In the genomic region with DNA sequence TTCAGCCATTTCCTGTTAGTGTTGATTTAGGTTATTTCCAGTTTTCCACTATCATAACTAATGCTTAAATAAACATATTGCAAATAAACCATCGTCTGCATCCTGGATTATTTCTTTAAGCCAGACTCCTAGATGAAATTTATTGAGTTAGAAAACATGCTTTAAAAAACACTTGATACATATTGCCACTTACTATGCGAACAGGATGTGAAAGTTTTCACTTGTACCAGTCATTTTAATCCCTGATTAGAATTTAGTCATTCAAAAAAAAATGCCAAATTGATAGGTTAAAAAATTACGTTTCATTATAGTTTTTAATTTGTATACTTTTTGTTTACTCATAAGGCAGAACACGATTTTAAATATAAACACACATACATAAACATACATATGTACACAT, we compare ENCODE assay signal across 17 cellular contexts.
DNase-seq lines count a peak whose midpoint lies in the region; ATAC-seq, FAIRE-seq and TF ChIP-seq lines count a peak whose summit lies in the region.
"Had no signal": no experiment of that assay in that cellular context is flagged by ENCODE, and none has a peak within 500 bp of the region (broad histone marks: within the 10 kb centered on the region; RNA-seq: fewer than 3 reads in every experiment).

No MANE protein-coding gene starts in this region.

- H3K4me1 ChIP-seq in OCI-LY3 (ENCODE audit: low read length): peaks cover 46% of the 10 kb centered on the region
- peaks cover 0 to 4% (median 0%) of the 10 kb centered on the region in 4 donors for H3K4me1 ChIP-seq in sigmoid colon
- H3K4me1 ChIP-seq: Caco-2 had no signal

- no peaks in the 10 kb centered on the region for H3K79me2 ChIP-seq in OCI-LY3 (ENCODE audit: low read length)

- H3K4me2 ChIP-seq in OCI-LY3 (ENCODE audit: low read length): peak overlapping the region; percentile 52
- H3K4me2 ChIP-seq: A549 had no signal

- peak overlapping the region; percentile 33 for H3K4me3 ChIP-seq in OCI-LY3 (ENCODE audit: low read length)
- H3K4me3 ChIP-seq in sigmoid colon: no peak overlapping the region
- H3K4me3 ChIP-seq: A549, GM23248 had no signal

- H3K4me3 Mint-ChIP-seq in dendritic cell treated with granulocyte-macrophage colony-stimulating factor and Interleukin-4, amounts not matched to agents 40 ng/mL and 50 ng/mL, for 4 days: no peak overlapping the region
- H3K4me3 Mint-ChIP-seq: CD8-positive, alpha-beta T cell had no signal

- H3K27ac Mint-ChIP-seq in dendritic cell treated with granulocyte-macrophage colony-stimulating factor and Interleukin-4, amounts not matched to agents 40 ng/mL and 50 ng/mL, for 4 days: peak overlapping the region; percentile 98
- H3K27ac Mint-ChIP-seq: CD8-positive, alpha-beta T cell had no signal

- intact Hi-C loops in dendritic cell treated with granulocyte-macrophage colony-stimulating factor and Interleukin-4, amounts not matched to agents 40 ng/mL and 50 ng/mL, for 4 days (cut with micrococcal nuclease): loop anchor here (2.0 to 10.0 kb wide), 3 partner anchors 111 to 411 kb away; a partner anchor contains a TSS
- intact Hi-C loops in sigmoid colon (cut with DNase I): no loop called here
- intact Hi-C loops in left cardiac atrium (cut with DNase I): no loop called here

- no peak for TF ChIP-seq POLR2A in GM12891 (IDR thresholded peaks at IDR 0.05; ENCODE audit: low read depth, low read length)
- TF ChIP-seq POLR2A in sigmoid colon (IDR thresholded peaks at IDR 0.05): no peak

- peaks cover under 1% of the 10 kb centered on the region for H3K9me3 Mint-ChIP-seq in dendritic cell treated with granulocyte-macrophage colony-stimulating factor and Interleukin-4, amounts not matched to agents 40 ng/mL and 50 ng/mL, for 4 days
- H3K9me3 Mint-ChIP-seq: CD8-positive, alpha-beta T cell had no signal

- 63 to 66% methylated on average over 4 of the region's 4 CpGs for WGBS in sigmoid colon, 2 donors

- H3K36me3 Mint-ChIP-seq in dendritic cell treated with granulocyte-macrophage colony-stimulating factor and Interleukin-4, amounts not matched to agents 40 ng/mL and 50 ng/mL, for 4 days (ENCODE audit: low read depth): no peaks in the 10 kb centered on the region
- H3K36me3 Mint-ChIP-seq: CD8-positive, alpha-beta T cell had no signal

- no peak overlapping the region for H3K9ac ChIP-seq in OCI-LY3 (ENCODE audit: low read length)
- H3K9ac ChIP-seq: GM23248 had no signal

- H3K9me3 ChIP-seq in OCI-LY3 (ENCODE audit: insufficient read depth, low read length) (no peaks in the 10 kb centered on the region), sigmoid colon (no peaks in the 10 kb centered on the region)
- H3K9me3 ChIP-seq: A549, BE2C, Caco-2 had no signal

- no peaks in the 10 kb centered on the region for H4K20me1 ChIP-seq in OCI-LY3 (ENCODE audit: insufficient read depth, low read length)

- no peak overlapping the region for H2AFZ ChIP-seq in OCI-LY3 (ENCODE audit: low read depth, low read length)
- H2AFZ ChIP-seq: GM23248 had no signal

- FAIRE-seq in A204.1 (lab: Jason Lieb, UNC) (peak; percentile 9), GM12891 (lab: Jason Lieb, UNC) (no peak)
- FAIRE-seq: A549 had no signal

- TF ChIP-seq CTCF in OCI-LY3 (IDR thresholded peaks at IDR 0.05; ENCODE audit: low read depth, low read length) (no peak), sigmoid colon (IDR thresholded peaks at IDR 0.05) (no peak)

- no peaks in the 10 kb centered on the region for H3K27me3 Mint-ChIP-seq in dendritic cell treated with granulocyte-macrophage colony-stimulating factor and Interleukin-4, amounts not matched to agents 40 ng/mL and 50 ng/mL, for 4 days

- no peaks in the 10 kb centered on the region for H3K27me3 ChIP-seq in OCI-LY3 (ENCODE audit: low read depth, low read length)
- no peaks in the 10 kb centered on the region for H3K27me3 ChIP-seq in sigmoid colon
- H3K27me3 ChIP-seq: BE2C had no signal

- no peak for TF ChIP-seq EP300 in sigmoid colon (IDR thresholded peaks at IDR 0.05)

- peaks cover 47% of the 10 kb centered on the region for H3K4me1 Mint-ChIP-seq in dendritic cell treated with granulocyte-macrophage colony-stimulating factor and Interleukin-4, amounts not matched to agents 40 ng/mL and 50 ng/mL, for 4 days (ENCODE audit: low read depth)

- ATAC-seq in HG02623 (IDR thresholded peaks at IDR 0.05; ENCODE audit: unreplicated experiment): no peak
- no peak for ATAC-seq in left cardiac atrium
- ATAC-seq: A549; CD8-positive, alpha-beta T cell; HCT116 had no signal

- no peaks in the 10 kb centered on the region for H3K36me3 ChIP-seq in OCI-LY3 (replicated peaks; ENCODE audit: low read depth, low read length)
- no peaks in the 10 kb centered on the region for H3K36me3 ChIP-seq in sigmoid colon
- H3K36me3 ChIP-seq: BE2C had no signal

- H3K27ac ChIP-seq in OCI-LY3 (ENCODE audit: low read length) (no peak overlapping the region), sigmoid colon (no peak overlapping the region)
- H3K27ac ChIP-seq: A549, C4-2B, GM23248, HL-60 had no signal

- DNase-seq in GM12891 (ENCODE audit: insufficient read length, low spot score): no peak
- DNase-seq in sigmoid colon: no peak
- no peak for DNase-seq in left cardiac atrium
- DNase-seq: BE2C; Caco-2; CD8-positive, alpha-beta T cell; DND-41; GDM1; GM23248 had no signal

TF ChIP-seq in GM12891, 5 proteins besides CTCF, POLR2A, EP300 and RAD21:
- TF ChIP-seq SPI1 (IDR thresholded peaks at IDR 0.05; ENCODE audit: low read depth, low read length) (peak; percentile 49; the same call in 1 of the 2 replicates), TAF1 (IDR thresholded peaks at IDR 0.05; ENCODE audit: low read depth, low read length) (no peak)
